In genomic region chr17:77117415-77117814, GRCh38 we compare ENCODE assay signal across 25 cellular contexts. TPM values are rescaled to one million over a fixed set of nuclear protein-coding genes. Genes with fewer than 3 reads are reported as not detected.
A peak's percentile ranks its signal among the peaks of the same experiment; 100 is the strongest.
DNase-seq lines count a peak whose midpoint lies in the region; ATAC-seq and TF ChIP-seq lines count a peak whose summit lies in the region.
"Had no signal": no experiment of that assay in that cellular context is flagged by ENCODE, and none has a peak within 500 bp of the region (broad histone marks: within the 10 kb centered on the region; RNA-seq: fewer than 3 reads in every experiment).

No MANE protein-coding gene starts in this region.

- DNase-seq in right atrium auricular region (ENCODE audit: low spot score) = no peak
- DNase-seq in Right ventricle myocardium inferior (ENCODE audit: missing footprints) = no peak
- DNase-seq in fibroblast of the aortic adventitia (ENCODE audit: low read depth) = peak; percentile 65
- no peak for DNase-seq in psoas muscle
- DNase-seq in activated naive CD4-positive, alpha-beta T cell treated with anti-CD3 and anti-CD28 coated beads, Interleukin-2, amount 50 U/mL, for 72 hours (ENCODE audit: low spot score in 2 of 2) = no peak
- no peak for DNase-seq in NCI-H1436 treated with DMSO at 0.1 percent for 48 hours (lab: John Stamatoyannopoulos, UW)
- no peak for DNase-seq in SHP77 (lab: John Stamatoyannopoulos, UW)
- DNase-seq: activated CD4-positive, alpha-beta memory T cell treated with anti-CD3 and anti-CD28 coated beads for 36 hours; activated naive CD4-positive, alpha-beta T cell treated with anti-CD3 and anti-CD28 coated beads, Interleukin-2, amount 10 ng/mL, durations not matched to agents 7 days and 5 days; activated T-cell treated with anti-CD3 and anti-CD28 coated beads, Interleukin-2, amount 50 U/mL, for 24 hours; hypothalamus; kidney glomerular epithelial cell; NCI-H1105 treated with DMSO at 0.1 percent for 48 hours; NCI-H2171 treated with DMSO at 0.1 percent for 48 hours; NCI-H748 treated with DMSO at 0.1 percent for 48 hours; nucleus accumbens; sigmoid colon; SJCRH30; stimulated activated CD4-positive, alpha-beta T cell treated with anti-CD3 and anti-CD28 coated beads, Interleukin-2, amount 100 ng/mL, for 24 hours; T-helper 2 cell had no signal

- H3K4me3 ChIP-seq in right atrium auricular region (no peak overlapping the region), fibroblast of the aortic adventitia (ENCODE audit: low read depth, low read length) (no peak overlapping the region), psoas muscle (no peak overlapping the region)
- H3K4me3 ChIP-seq: A549, sigmoid colon, SJCRH30 had no signal

- H3K4me1 ChIP-seq in right atrium auricular region = peaks cover 0 to 53% of the 10 kb centered on the region in 2 donors
- H3K4me1 ChIP-seq in psoas muscle = peaks cover 25% of the 10 kb centered on the region

- H3K36me3 ChIP-seq in right atrium auricular region = no peaks in the 10 kb centered on the region
- H3K36me3 ChIP-seq in psoas muscle (ENCODE audit: insufficient read depth in 1 of 2, low read depth in 1 of 2) = no peaks in the 10 kb centered on the region
- H3K36me3 ChIP-seq: sigmoid colon, SJCRH30 had no signal

- H3K36me3 Mint-ChIP-seq in activated naive CD4-positive, alpha-beta T cell treated with anti-CD3 and anti-CD28 coated beads, Interleukin-2, amount 50 U/mL, for 72 hours = peaks cover 0 to under 1% of the 10 kb centered on the region in 2 donors
- H3K36me3 Mint-ChIP-seq: activated CD4-positive, alpha-beta memory T cell treated with anti-CD3 and anti-CD28 coated beads for 36 hours; activated naive CD4-positive, alpha-beta T cell treated with anti-CD3 and anti-CD28 coated beads, Interleukin-2, amount 10 ng/mL, durations not matched to agents 7 days and 5 days; brain; CD14-positive monocyte; WTC11 had no signal

- no peaks in the 10 kb centered on the region for H3K27me3 ChIP-seq in right atrium auricular region
- no peaks in the 10 kb centered on the region for H3K27me3 ChIP-seq in psoas muscle (ENCODE audit: insufficient read depth in 3 of 3, low read length in 2 of 3)
- H3K27me3 ChIP-seq: sigmoid colon, SJCRH30 had no signal

- no peaks in the 10 kb centered on the region for H3K9me3 ChIP-seq in right atrium auricular region
- H3K9me3 ChIP-seq in psoas muscle = no peaks in the 10 kb centered on the region
- H3K9me3 ChIP-seq: A549, sigmoid colon, SJCRH30 had no signal

- WGBS in psoas muscle, 3 donors = 85 to 94% (median 87%) methylated on average over 4 of the region's 4 CpGs

- H3K27ac ChIP-seq in right atrium auricular region (peak overlapping the region; percentile 60 to 71), psoas muscle (peak overlapping the region; percentile 69)
- H3K27ac ChIP-seq: A549, SJCRH30 had no signal

- TF ChIP-seq CTCF in right atrium auricular region (IDR thresholded peaks at IDR 0.05) (no peak), fibroblast of the aortic adventitia (IDR thresholded peaks at IDR 0.05; ENCODE audit: insufficient read depth, low read length) (no peak), psoas muscle (IDR thresholded peaks at IDR 0.05) (no peak)

- no peaks in the 10 kb centered on the region for H3K9me3 Mint-ChIP-seq in activated naive CD4-positive, alpha-beta T cell treated with anti-CD3 and anti-CD28 coated beads, Interleukin-2, amount 50 U/mL, for 72 hours
- H3K9me3 Mint-ChIP-seq: activated CD4-positive, alpha-beta memory T cell treated with anti-CD3 and anti-CD28 coated beads for 36 hours; activated naive CD4-positive, alpha-beta T cell treated with anti-CD3 and anti-CD28 coated beads, Interleukin-2, amount 10 ng/mL, durations not matched to agents 7 days and 5 days; activated T-cell treated with anti-CD3 and anti-CD28 coated beads, Interleukin-2, amount 50 U/mL, for 24 hours; brain; CD14-positive monocyte; WTC11 had no signal

- intact Hi-C loops in Right ventricle myocardium inferior (cut with DNase I) (no loop called here), psoas muscle (cut with DNase I) (no loop called here)

- no peak for ATAC-seq in Right ventricle myocardium inferior
- no peak for ATAC-seq in psoas muscle
- ATAC-seq in GM21360 (IDR thresholded peaks at IDR 0.05; ENCODE audit: unreplicated experiment) = no peak
- no peak for ATAC-seq in activated naive CD4-positive, alpha-beta T cell treated with anti-CD3 and anti-CD28 coated beads, Interleukin-2, amount 50 U/mL, for 72 hours
- ATAC-seq: A549, WTC11 had no signal

- H3K27ac Mint-ChIP-seq in activated naive CD4-positive, alpha-beta T cell treated with anti-CD3 and anti-CD28 coated beads, Interleukin-2, amount 50 U/mL, for 72 hours = no peak overlapping the region
- H3K27ac Mint-ChIP-seq: activated CD4-positive, alpha-beta memory T cell treated with anti-CD3 and anti-CD28 coated beads for 36 hours; activated naive CD4-positive, alpha-beta T cell treated with anti-CD3 and anti-CD28 coated beads, Interleukin-2, amount 10 ng/mL, durations not matched to agents 7 days and 5 days; activated T-cell treated with anti-CD3 and anti-CD28 coated beads, Interleukin-2, amount 50 U/mL, for 24 hours; WTC11 had no signal

RNA-seq across cellular contexts. Expression of gene SEC14L1, which starts 23.4 kb away (rescaled TPM):
- total RNA-seq in right atrium auricular region (10 to 100 TPM; 48.2 to 54.0 TPM), Right ventricle myocardium inferior (65.5 TPM), fibroblast of the aortic adventitia (ENCODE audit: low replicate concordance) (34.3 and 149 TPM in 2 replicates), psoas muscle (10 to 100 TPM; 68.7 to 98.9 (median 73.0) TPM)
- polyA plus RNA-seq in psoas muscle = 10 to 100 TPM; 38.6 to 84.2 (median 43.2) TPM
- total RNA-seq in activated naive CD4-positive, alpha-beta T cell treated with anti-CD3 and anti-CD28 coated beads, Interleukin-2, amount 50 U/mL, for 72 hours = 100 to 1,000 TPM in 1 of 2 donors, 10 to 100 TPM in 1; 53.4 to 103 TPM
